Comparison of ENCODE assay signal across 18 cellular contexts in genomic region chr21:35408401-35408800, GRCh38.
DNase-seq lines count a peak whose midpoint lies in the region; ATAC-seq and TF ChIP-seq lines count a peak whose summit lies in the region.
"Had no signal": no experiment of that assay in that cellular context is flagged by ENCODE, and none has a peak within 500 bp of the region (broad histone marks: within the 10 kb centered on the region; RNA-seq: fewer than 3 reads in every experiment).

No MANE protein-coding gene starts in this region.

- no peak overlapping the region for H3K27ac Mint-ChIP-seq in activated T-cell treated with anti-CD3 and anti-CD28 coated beads, Interleukin-2, amount 50 U/mL, for 72 hours
- H3K27ac Mint-ChIP-seq: activated B cell treated with CpG ODN at 0.5 μM for 24 hours; activated naive CD4-positive, alpha-beta T cell treated with anti-CD3 and anti-CD28 coated beads, Interleukin-2, amount 50 U/mL, for 24 hours; stimulated activated naive CD8-positive, alpha-beta T cell treated with anti-CD3 and anti-CD28 coated beads, Interleukin-15, amount 100 ng/mL, for 72 hours had no signal

- no peaks in the 10 kb centered on the region for H3K4me1 ChIP-seq in thoracic aorta (ENCODE audit: control insufficient read depth in 1 of 2, low read depth in 2 of 2)
- H3K4me1 ChIP-seq: pancreas had no signal

- H3K36me3 ChIP-seq in thoracic aorta: no peaks in the 10 kb centered on the region
- H3K36me3 ChIP-seq: pancreas, spleen had no signal

- ATAC-seq in activated T-cell treated with anti-CD3 and anti-CD28 coated beads, Interleukin-2, amount 50 U/mL, for 72 hours (replicated peaks in 1 of 2): no peak
- ATAC-seq in activated T-cell treated with anti-CD3 and anti-CD28 coated beads, Interleukin-2, amount 50 U/mL, for 4 hours: no peak
- no peak for ATAC-seq in thoracic aorta (ENCODE audit: insufficient number of reproducible peaks, low FRiP score, low read depth)
- no peak for ATAC-seq in GM18868 (IDR thresholded peaks at IDR 0.05; ENCODE audit: unreplicated experiment)
- ATAC-seq in GM18505 (IDR thresholded peaks at IDR 0.05; ENCODE audit: unreplicated experiment): no peak
- ATAC-seq: pancreas; stimulated activated naive CD8-positive, alpha-beta T cell treated with anti-CD3 and anti-CD28 coated beads, Interleukin-15, amount 100 ng/mL, for 72 hours had no signal

- no peaks in the 10 kb centered on the region for H3K9me3 ChIP-seq in thoracic aorta
- H3K9me3 ChIP-seq: pancreas, spleen had no signal

- peaks cover 6% of the 10 kb centered on the region for H3K27me3 Mint-ChIP-seq in activated T-cell treated with anti-CD3 and anti-CD28 coated beads, Interleukin-2, amount 50 U/mL, for 72 hours (ENCODE audit: low read depth)
- H3K27me3 Mint-ChIP-seq in activated T-cell treated with anti-CD3 and anti-CD28 coated beads, Interleukin-2, amount 50 U/mL, for 4 hours (ENCODE audit: low read depth): peaks cover 11% of the 10 kb centered on the region
- H3K27me3 Mint-ChIP-seq: activated naive CD4-positive, alpha-beta T cell treated with anti-CD3 and anti-CD28 coated beads, Interleukin-2, amount 50 U/mL, for 24 hours had no signal

- H3K4me1 Mint-ChIP-seq in activated T-cell treated with anti-CD3 and anti-CD28 coated beads, Interleukin-2, amount 50 U/mL, for 72 hours (ENCODE audit: low read depth): peaks cover 11% of the 10 kb centered on the region
- H3K4me1 Mint-ChIP-seq in activated T-cell treated with anti-CD3 and anti-CD28 coated beads, Interleukin-2, amount 50 U/mL, for 4 hours (ENCODE audit: low read depth): no peaks in the 10 kb centered on the region
- H3K4me1 Mint-ChIP-seq: stimulated activated naive CD8-positive, alpha-beta T cell treated with anti-CD3 and anti-CD28 coated beads, Interleukin-15, amount 100 ng/mL, for 72 hours had no signal

- TF ChIP-seq POLR2A in GM18505 (IDR thresholded peaks at IDR 0.05; ENCODE audit: borderline replicate concordance, extremely low read depth, insufficient read depth, insufficient read length): no peak

- peak overlapping the region; percentile 12 to 26 for H3K4me3 Mint-ChIP-seq in activated T-cell treated with anti-CD3 and anti-CD28 coated beads, Interleukin-2, amount 50 U/mL, for 72 hours
- no peak overlapping the region for H3K4me3 Mint-ChIP-seq in activated T-cell treated with anti-CD3 and anti-CD28 coated beads, Interleukin-2, amount 50 U/mL, for 4 hours
- H3K4me3 Mint-ChIP-seq: activated B cell treated with CpG ODN at 0.5 μM for 24 hours; activated naive CD4-positive, alpha-beta T cell treated with anti-CD3 and anti-CD28 coated beads, Interleukin-2, amount 50 U/mL, for 24 hours had no signal

- no peak for DNase-seq in activated T-cell treated with anti-CD3 and anti-CD28 coated beads, Interleukin-2, amount 50 U/mL, for 72 hours
- DNase-seq in activated T-cell treated with anti-CD3 and anti-CD28 coated beads, Interleukin-2, amount 50 U/mL, for 4 hours: no peak
- DNase-seq in fibroblast of villous mesenchyme (ENCODE audit: low read depth) (peak; percentile 26), thoracic aorta (ENCODE audit: low spot score) (no peak), NOMO-1 treated with DMSO at 0.1 percent for 48 hours (lab: John Stamatoyannopoulos, UW; ENCODE audit: unreplicated experiment) (no peak)
- DNase-seq: 8988T; activated B cell treated with CpG ODN at 0.5 μM for 24 hours; caudate nucleus; head of caudate nucleus; NCI-H1930; NCI-H524 treated with DMSO at 0.1 percent for 48 hours; pancreas; spleen; stimulated activated naive CD8-positive, alpha-beta T cell treated with anti-CD3 and anti-CD28 coated beads, Interleukin-15, amount 100 ng/mL, for 72 hours had no signal

- H3K27me3 ChIP-seq in thoracic aorta (replicated peaks; ENCODE audit: insufficient read depth): no peaks in the 10 kb centered on the region
- H3K27me3 ChIP-seq: pancreas had no signal

- TF ChIP-seq CTCF in WI38 (IDR thresholded peaks at IDR 0.05; ENCODE audit: low read depth, low read length): no peak
- TF ChIP-seq CTCF in fibroblast of villous mesenchyme (IDR thresholded peaks at IDR 0.05; ENCODE audit: insufficient read depth, low read depth, low read length): no peak
- no peak for TF ChIP-seq CTCF in thoracic aorta (IDR thresholded peaks at IDR 0.05)

- no peak overlapping the region for H3K27ac ChIP-seq in thoracic aorta
- H3K27ac ChIP-seq: pancreas had no signal

- no peaks in the 10 kb centered on the region for H3K36me3 Mint-ChIP-seq in activated T-cell treated with anti-CD3 and anti-CD28 coated beads, Interleukin-2, amount 50 U/mL, for 72 hours (ENCODE audit: insufficient read depth in 2 of 2)
- H3K36me3 Mint-ChIP-seq in activated T-cell treated with anti-CD3 and anti-CD28 coated beads, Interleukin-2, amount 50 U/mL, for 4 hours (ENCODE audit: insufficient read depth): no peaks in the 10 kb centered on the region
- H3K36me3 Mint-ChIP-seq: activated naive CD4-positive, alpha-beta T cell treated with anti-CD3 and anti-CD28 coated beads, Interleukin-2, amount 50 U/mL, for 24 hours had no signal

- no peaks in the 10 kb centered on the region for H3K9me3 Mint-ChIP-seq in activated T-cell treated with anti-CD3 and anti-CD28 coated beads, Interleukin-2, amount 50 U/mL, for 72 hours
- no peaks in the 10 kb centered on the region for H3K9me3 Mint-ChIP-seq in activated T-cell treated with anti-CD3 and anti-CD28 coated beads, Interleukin-2, amount 50 U/mL, for 4 hours
- H3K9me3 Mint-ChIP-seq: activated B cell treated with CpG ODN at 0.5 μM for 24 hours; activated naive CD4-positive, alpha-beta T cell treated with anti-CD3 and anti-CD28 coated beads, Interleukin-2, amount 50 U/mL, for 24 hours; stimulated activated naive CD8-positive, alpha-beta T cell treated with anti-CD3 and anti-CD28 coated beads, Interleukin-15, amount 100 ng/mL, for 72 hours had no signal

- peak overlapping the region; percentile 14; the same call in 1 of the 2 replicates for H3K4me3 ChIP-seq in WI38 (ENCODE audit: low read depth, low read length)
- H3K4me3 ChIP-seq in fibroblast of villous mesenchyme (ENCODE audit: low read depth, low read length): no peak overlapping the region
- peak overlapping the region; percentile 30 for H3K4me3 ChIP-seq in thoracic aorta
- H3K4me3 ChIP-seq: pancreas had no signal
